ENCODE assay signal across 8 cellular contexts in the genomic region with DNA sequence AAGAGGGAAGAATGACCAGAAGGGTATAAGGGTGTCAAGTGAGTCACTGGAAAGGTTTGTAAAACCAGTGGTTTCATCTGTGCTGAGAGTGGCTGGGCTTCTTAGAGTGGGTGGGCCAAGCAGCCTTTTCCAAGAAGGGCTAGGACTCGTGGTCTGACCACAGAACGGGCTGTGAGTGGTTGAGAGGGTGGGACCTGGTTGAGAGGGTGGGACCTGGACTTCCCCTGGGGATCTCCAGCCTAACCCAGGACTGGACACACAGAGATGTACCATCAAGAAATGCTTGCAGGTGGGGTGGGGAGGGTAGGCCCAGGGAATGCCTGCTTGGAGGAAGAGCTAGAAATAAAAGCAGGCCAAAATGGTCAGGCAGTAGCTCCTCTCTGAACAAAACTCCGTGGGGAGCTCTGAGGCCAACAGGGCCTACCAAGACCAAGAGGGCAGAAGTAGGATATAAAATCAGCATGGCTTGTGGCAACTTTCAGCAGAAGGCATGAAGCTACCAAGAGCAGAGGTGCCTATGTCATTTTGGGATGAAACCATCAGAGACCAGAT.
A peak's percentile ranks its signal among the peaks of the same experiment; 100 is the strongest.
DNase-seq lines count a peak whose midpoint lies in the region; ATAC-seq, FAIRE-seq and TF ChIP-seq lines count a peak whose summit lies in the region.

No MANE protein-coding gene starts in this region.

- peaks cover 29% of the 10 kb centered on the region for H4K20me1 ChIP-seq in Loucy (ENCODE audit: insufficient read depth, low read length, poor library complexity, severe bottlenecking)

- TF ChIP-seq CTCF in Loucy (conservative IDR thresholded peaks at IDR 0.05; ENCODE audit: low read length) = no peak
- no peak for TF ChIP-seq CTCF in glutamatergic neuron (IDR thresholded peaks at IDR 0.05; ENCODE audit: partially characterized antibody, unreplicated experiment)

- no peak overlapping the region for H2AFZ ChIP-seq in Loucy (ENCODE audit: low read length)

- H3K9me2 ChIP-seq in Loucy (replicated peaks; ENCODE audit: low read depth, low read length) = no peaks in the 10 kb centered on the region

- peak overlapping the region; percentile 62 for H3K4me2 ChIP-seq in Loucy (ENCODE audit: low read depth, low read length, poor library complexity, severe bottlenecking)

- peak overlapping the region; percentile 10 for H3K4me3 ChIP-seq in Loucy (ENCODE audit: low read length, poor library complexity, severe bottlenecking)

- H3K4me1 Mint-ChIP-seq in glutamatergic neuron (ENCODE audit: low read depth, unreplicated experiment) = peaks cover 26% of the 10 kb centered on the region

- H3K27me3 ChIP-seq in Loucy (ENCODE audit: insufficient read depth, low read length, poor library complexity, severe bottlenecking) = no peaks in the 10 kb centered on the region

- H3K36me3 Mint-ChIP-seq in glutamatergic neuron (ENCODE audit: unreplicated experiment) = no peaks in the 10 kb centered on the region

- H3K79me2 ChIP-seq in Loucy (ENCODE audit: insufficient read depth, low read length) = peaks cover 67% of the 10 kb centered on the region; the same call in 1 of the 2 replicates

- no peak overlapping the region for H3K27ac Mint-ChIP-seq in glutamatergic neuron (ENCODE audit: unreplicated experiment)

- H3F3A ChIP-seq in Loucy (ENCODE audit: low read depth) = 0 out of 2 replicates have a peak, but pooled peaks cover 3% of the 10 kb centered on the region

- H3K27me3 Mint-ChIP-seq in glutamatergic neuron (ENCODE audit: unreplicated experiment) = peaks cover 4% of the 10 kb centered on the region

- H3K36me3 ChIP-seq in Loucy (ENCODE audit: insufficient read depth, low read length) = peaks cover 46% of the 10 kb centered on the region; the same call in 1 of the 2 replicates

- no peak overlapping the region for H3K9ac ChIP-seq in Loucy (ENCODE audit: low read depth, low read length, poor library complexity, severe bottlenecking)

- peak; percentile 93 for ATAC-seq in GM21619 (IDR thresholded peaks at IDR 0.05; ENCODE audit: unreplicated experiment)

- TF ChIP-seq POLR2A in GM12892 (IDR thresholded peaks at IDR 0.05; ENCODE audit: low read depth, low read length) = peak; percentile 53

- FAIRE-seq in GM12892 (lab: Jason Lieb, UNC) = peak; percentile 96

- DNase-seq in GM12892 (ENCODE audit: insufficient read length) (peak; percentile 33), amniotic epithelial cell (ENCODE audit: low read depth) (peak; percentile 46), glutamatergic neuron (no peak), mucosa of gallbladder (ENCODE audit: low spot score) (no peak), ecto neural progenitor cell (ENCODE audit: low spot score) (no peak)
- peak; percentile 24 for DNase-seq in stimulated activated CD8-positive, alpha-beta memory T cell treated with anti-CD3 and anti-CD28 coated beads, Interleukin-12 subunit alpha, Interleukin-12 subunit beta, amount 100 ng/mL, for 1 hour (ENCODE audit: low read depth)

- no peak overlapping the region for H3K4me3 Mint-ChIP-seq in glutamatergic neuron (ENCODE audit: unreplicated experiment)

- H3K9me3 Mint-ChIP-seq in glutamatergic neuron (ENCODE audit: unreplicated experiment) = peaks cover 5% of the 10 kb centered on the region

- H3K9me3 ChIP-seq in Loucy (ENCODE audit: insufficient read depth, low read depth, low read length) = no peaks in the 10 kb centered on the region

- peaks cover 25% of the 10 kb centered on the region for H3K4me1 ChIP-seq in Loucy (ENCODE audit: insufficient read depth, low read length, poor library complexity, severe bottlenecking)

Comparison
In these comparisons a context has a peak if more than half of its experiments do, and no peak if none do; other contexts are left out.
1. DNase-seq: peak in GM12892 (single experiment), amniotic epithelial cell (single experiment) and stimulated activated CD8-positive, alpha-beta memory T cell treated with anti-CD3 and anti-CD28 coated beads, Interleukin-12 subunit alpha, Interleukin-12 subunit beta, amount 100 ng/mL, for 1 hour (single experiment); none in glutamatergic neuron (single experiment), mucosa of gallbladder (single experiment) and ecto neural progenitor cell (single experiment).